2 cellular contexts compared by ENCODE assay signal in the genomic region with DNA sequence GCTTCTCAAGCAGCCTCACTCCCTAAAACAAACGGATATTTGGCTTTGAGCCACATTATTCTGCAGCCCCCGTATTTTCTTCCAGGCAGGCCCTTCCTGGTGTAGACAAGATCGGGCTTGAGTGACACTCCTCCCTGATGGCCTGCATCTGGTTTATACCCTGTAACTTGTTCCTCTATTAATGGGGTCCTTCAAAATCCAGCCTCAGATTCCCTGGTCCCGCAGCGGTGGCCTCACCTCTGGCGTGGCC.
TF ChIP-seq lines count a peak whose summit lies in the region.

No MANE protein-coding gene starts in this region.

TF ChIP-seq in HEK293, 187 proteins besides CTCF, POLR2A, EP300 and RAD21 (continued from another document):
- TF ChIP-seq, protein P1, sequence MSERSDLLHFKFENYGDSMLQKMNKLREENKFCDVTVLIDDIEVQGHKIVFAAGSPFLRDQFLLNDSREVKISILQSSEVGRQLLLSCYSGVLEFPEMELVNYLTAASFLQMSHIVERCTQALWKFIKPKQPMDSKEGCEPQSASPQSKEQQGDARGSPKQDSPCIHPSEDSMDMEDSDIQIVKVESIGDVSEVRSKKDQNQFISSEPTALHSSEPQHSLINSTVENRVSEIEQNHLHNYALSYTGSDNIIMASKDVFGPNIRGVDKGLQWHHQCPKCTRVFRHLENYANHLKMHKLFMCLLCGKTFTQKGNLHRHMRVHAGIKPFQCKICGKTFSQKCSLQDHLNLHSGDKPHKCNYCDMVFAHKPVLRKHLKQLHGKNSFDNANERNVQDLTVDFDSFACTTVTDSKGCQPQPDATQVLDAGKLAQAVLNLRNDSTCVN (tag by site-specific recombination; optimal IDR thresholded peaks at IDR 0.05), result no peak
- peak; percentile 86 for TF ChIP-seq MZF1 (tag by site-specific recombination; IDR thresholded peaks at IDR 0.05; ENCODE audit: borderline replicate concordance)
- TF ChIP-seq, protein P2, sequence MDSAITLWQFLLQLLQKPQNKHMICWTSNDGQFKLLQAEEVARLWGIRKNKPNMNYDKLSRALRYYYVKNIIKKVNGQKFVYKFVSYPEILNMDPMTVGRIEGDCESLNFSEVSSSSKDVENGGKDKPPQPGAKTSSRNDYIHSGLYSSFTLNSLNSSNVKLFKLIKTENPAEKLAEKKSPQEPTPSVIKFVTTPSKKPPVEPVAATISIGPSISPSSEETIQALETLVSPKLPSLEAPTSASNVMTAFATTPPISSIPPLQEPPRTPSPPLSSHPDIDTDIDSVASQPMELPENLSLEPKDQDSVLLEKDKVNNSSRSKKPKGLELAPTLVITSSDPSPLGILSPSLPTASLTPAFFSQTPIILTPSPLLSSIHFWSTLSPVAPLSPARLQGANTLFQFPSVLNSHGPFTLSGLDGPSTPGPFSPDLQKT (IDR thresholded peaks at IDR 0.05; ENCODE audit: borderline replicate concordance, low read depth, low read length), result no peak
- no peak for TF ChIP-seq ZNF548 (tag by site-specific recombination; IDR thresholded peaks at IDR 0.05)
- no peak for TF ChIP-seq ZBTB17 (tag by site-specific recombination; IDR thresholded peaks at IDR 0.05)
- TF ChIP-seq ZFP69B (tag by site-specific recombination; IDR thresholded peaks at IDR 0.05), result peak; percentile 21; the same call in 1 of the 2 replicates
- TF ChIP-seq ZNF146 (tag by site-specific recombination; IDR thresholded peaks at IDR 0.05), result no peak
- TF ChIP-seq SCRT2 (tag by site-specific recombination; IDR thresholded peaks at IDR 0.05), result no peak
- TF ChIP-seq, protein P3, sequence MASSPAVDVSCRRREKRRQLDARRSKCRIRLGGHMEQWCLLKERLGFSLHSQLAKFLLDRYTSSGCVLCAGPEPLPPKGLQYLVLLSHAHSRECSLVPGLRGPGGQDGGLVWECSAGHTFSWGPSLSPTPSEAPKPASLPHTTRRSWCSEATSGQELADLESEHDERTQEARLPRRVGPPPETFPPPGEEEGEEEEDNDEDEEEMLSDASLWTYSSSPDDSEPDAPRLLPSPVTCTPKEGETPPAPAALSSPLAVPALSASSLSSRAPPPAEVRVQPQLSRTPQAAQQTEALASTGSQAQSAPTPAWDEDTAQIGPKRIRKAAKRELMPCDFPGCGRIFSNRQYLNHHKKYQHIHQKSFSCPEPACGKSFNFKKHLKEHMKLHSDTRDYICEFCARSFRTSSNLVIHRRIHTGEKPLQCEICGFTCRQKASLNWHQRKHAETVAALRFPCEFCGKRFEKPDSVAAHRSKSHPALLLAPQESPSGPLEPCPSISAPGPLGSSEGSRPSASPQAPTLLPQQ (tag by site-specific recombination; IDR thresholded peaks at IDR 0.05), result 0 out of 2 replicates have a peak, but pooled peaks have one; percentile 12
- no peak for TF ChIP-seq ZNF501 (tag by site-specific recombination; IDR thresholded peaks at IDR 0.05)
- TF ChIP-seq ZSCAN30 (tag by site-specific recombination; IDR thresholded peaks at IDR 0.05), result 0 out of 2 replicates have a peak, but pooled peaks have one; percentile 40
- no peak for TF ChIP-seq ZNF707 (tag by site-specific recombination; IDR thresholded peaks at IDR 0.05)
- TF ChIP-seq, protein P4, sequence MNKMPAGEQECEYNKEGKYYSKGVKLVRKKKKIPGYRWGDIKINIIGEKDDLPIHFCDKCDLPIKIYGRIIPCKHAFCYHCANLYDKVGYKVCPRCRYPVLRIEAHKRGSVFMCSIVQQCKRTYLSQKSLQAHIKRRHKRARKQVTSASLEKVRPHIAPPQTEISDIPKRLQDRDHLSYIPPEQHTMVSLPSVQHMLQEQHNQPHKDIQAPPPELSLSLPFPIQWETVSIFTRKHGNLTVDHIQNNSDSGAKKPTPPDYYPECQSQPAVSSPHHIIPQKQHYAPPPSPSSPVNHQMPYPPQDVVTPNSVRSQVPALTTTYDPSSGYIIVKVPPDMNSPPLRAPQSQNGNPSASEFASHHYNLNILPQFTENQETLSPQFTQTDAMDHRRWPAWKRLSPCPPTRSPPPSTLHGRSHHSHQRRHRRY (tag by site-specific recombination; IDR thresholded peaks at IDR 0.05), result no peak

TF ChIP-seq in WTC11, 78 proteins besides CTCF, POLR2A, EP300 and RAD21 (continued from another document):
- TF ChIP-seq, protein P5, sequence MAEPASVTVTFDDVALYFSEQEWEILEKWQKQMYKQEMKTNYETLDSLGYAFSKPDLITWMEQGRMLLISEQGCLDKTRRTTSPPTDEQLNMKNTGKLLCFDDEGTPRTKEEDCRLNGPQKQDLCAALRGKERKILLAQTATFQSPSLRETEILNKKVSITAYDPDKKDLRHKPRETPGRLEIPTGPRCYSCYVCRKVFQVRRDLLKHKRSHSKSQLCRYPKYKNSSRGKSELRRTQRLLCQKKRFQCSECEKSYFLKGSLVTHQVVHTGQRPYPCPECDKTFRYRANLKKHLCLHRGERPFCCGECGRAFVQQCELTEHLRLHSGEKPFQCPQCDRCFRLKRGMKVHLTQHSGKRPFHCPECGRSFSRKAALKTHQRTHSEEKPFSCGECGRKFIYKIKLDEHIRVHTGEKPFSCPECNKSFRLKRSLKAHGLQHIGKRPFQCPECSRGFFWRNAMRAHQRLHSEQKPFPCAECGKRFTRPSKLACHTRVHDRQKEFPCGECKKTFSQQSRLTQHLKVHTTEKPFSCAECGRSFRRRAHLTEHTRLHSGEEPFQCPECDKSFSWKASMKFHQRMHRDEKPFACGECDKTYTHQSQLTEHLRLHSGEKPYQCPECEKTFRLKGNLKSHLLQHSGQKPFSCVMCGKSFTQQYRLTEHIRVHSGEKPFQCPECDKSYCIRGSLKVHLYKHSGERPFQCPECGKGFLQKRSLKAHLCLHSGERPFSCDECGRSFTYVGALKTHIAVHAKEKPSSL (CRISPR knock-in tag; conservative IDR thresholded peaks at IDR 0.05), result no peak
- no peak for TF ChIP-seq GABPB1 (CRISPR knock-in tag; IDR thresholded peaks at IDR 0.05)
- TF ChIP-seq, protein P6, sequence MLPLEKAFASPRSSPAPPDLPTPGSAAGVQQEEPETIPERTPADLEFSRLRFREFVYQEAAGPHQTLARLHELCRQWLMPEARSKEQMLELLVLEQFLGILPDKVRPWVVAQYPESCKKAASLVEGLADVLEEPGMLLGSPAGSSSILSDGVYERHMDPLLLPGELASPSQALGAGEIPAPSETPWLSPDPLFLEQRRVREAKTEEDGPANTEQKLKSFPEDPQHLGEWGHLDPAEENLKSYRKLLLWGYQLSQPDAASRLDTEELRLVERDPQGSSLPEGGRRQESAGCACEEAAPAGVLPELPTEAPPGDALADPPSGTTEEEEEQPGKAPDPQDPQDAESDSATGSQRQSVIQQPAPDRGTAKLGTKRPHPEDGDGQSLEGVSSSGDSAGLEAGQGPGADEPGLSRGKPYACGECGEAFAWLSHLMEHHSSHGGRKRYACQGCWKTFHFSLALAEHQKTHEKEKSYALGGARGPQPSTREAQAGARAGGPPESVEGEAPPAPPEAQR (CRISPR knock-in tag; IDR thresholded peaks at IDR 0.05), result no peak
- TF ChIP-seq ZNF263 (CRISPR knock-in tag; IDR thresholded peaks at IDR 0.05; ENCODE audit: low read depth), result no peak
- no peak for TF ChIP-seq JUN (CRISPR knock-in tag; IDR thresholded peaks at IDR 0.05)
- TF ChIP-seq ETV6 (CRISPR knock-in tag; IDR thresholded peaks at IDR 0.05), result no peak
- TF ChIP-seq, protein P7, sequence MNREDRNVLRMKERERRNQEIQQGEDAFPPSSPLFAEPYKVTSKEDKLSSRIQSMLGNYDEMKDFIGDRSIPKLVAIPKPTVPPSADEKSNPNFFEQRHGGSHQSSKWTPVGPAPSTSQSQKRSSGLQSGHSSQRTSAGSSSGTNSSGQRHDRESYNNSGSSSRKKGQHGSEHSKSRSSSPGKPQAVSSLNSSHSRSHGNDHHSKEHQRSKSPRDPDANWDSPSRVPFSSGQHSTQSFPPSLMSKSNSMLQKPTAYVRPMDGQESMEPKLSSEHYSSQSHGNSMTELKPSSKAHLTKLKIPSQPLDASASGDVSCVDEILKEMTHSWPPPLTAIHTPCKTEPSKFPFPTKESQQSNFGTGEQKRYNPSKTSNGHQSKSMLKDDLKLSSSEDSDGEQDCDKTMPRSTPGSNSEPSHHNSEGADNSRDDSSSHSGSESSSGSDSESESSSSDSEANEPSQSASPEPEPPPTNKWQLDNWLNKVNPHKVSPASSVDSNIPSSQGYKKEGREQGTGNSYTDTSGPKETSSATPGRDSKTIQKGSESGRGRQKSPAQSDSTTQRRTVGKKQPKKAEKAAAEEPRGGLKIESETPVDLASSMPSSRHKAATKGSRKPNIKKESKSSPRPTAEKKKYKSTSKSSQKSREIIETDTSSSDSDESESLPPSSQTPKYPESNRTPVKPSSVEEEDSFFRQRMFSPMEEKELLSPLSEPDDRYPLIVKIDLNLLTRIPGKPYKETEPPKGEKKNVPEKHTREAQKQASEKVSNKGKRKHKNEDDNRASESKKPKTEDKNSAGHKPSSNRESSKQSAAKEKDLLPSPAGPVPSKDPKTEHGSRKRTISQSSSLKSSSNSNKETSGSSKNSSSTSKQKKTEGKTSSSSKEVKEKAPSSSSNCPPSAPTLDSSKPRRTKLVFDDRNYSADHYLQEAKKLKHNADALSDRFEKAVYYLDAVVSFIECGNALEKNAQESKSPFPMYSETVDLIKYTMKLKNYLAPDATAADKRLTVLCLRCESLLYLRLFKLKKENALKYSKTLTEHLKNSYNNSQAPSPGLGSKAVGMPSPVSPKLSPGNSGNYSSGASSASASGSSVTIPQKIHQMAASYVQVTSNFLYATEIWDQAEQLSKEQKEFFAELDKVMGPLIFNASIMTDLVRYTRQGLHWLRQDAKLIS (CRISPR knock-in tag; IDR thresholded peaks at IDR 0.05; ENCODE audit: borderline replicate concordance), result no peak
